ENCODE assay signal across 24 cellular contexts in the genomic region with DNA sequence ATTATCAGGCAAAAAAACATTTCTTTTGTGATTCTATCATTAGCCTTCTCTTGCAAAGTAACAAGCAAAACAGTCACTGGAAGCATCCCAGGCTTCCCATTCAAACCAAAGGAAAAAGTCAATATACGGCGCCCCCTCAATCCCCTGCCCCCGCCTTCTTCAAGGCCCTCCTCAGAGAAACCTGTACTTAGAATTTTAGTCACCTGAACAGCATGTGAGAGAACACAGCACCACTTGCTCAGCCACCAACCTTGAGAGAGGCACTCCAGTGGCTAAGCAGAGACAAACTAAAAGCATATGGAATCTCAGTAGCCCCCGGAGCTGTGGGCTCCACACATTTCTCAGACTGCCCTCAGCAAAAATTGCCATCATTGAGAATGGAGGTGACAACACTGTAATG. TPM values are rescaled to one million over a fixed set of nuclear protein-coding genes. Genes with fewer than 3 reads are reported as not detected.
DNase-seq lines count a peak whose midpoint lies in the region; ATAC-seq and TF ChIP-seq lines count a peak whose summit lies in the region.
"Had no signal": no experiment of that assay in that cellular context is flagged by ENCODE, and none has a peak within 500 bp of the region (broad histone marks: within the 10 kb centered on the region; RNA-seq: fewer than 3 reads in every experiment).

No MANE protein-coding gene starts in this region.

- peaks cover 12% of the 10 kb centered on the region for H3K36me3 Mint-ChIP-seq in activated CD4-positive, alpha-beta memory T cell treated with anti-CD3 and anti-CD28 coated beads for 36 hours
- H3K36me3 Mint-ChIP-seq in activated CD4-positive, alpha-beta memory T cell treated with anti-CD3 and anti-CD28 coated beads, Interleukin-2, amount 10 ng/mL, durations not matched to agents 7 days and 5 days (ENCODE audit: low read depth) = peaks cover 12% of the 10 kb centered on the region
- H3K36me3 Mint-ChIP-seq in activated T-helper 17 cell treated with anti-CD3 and anti-CD28 coated beads, Interleukin-2, amount 50 U/mL, for 72 hours (ENCODE audit: low read depth) = peaks cover 90% of the 10 kb centered on the region
- peaks cover 11 to 95% (median 22%) of the 10 kb centered on the region in 3 donors for H3K36me3 Mint-ChIP-seq in naive thymus-derived CD8-positive, alpha-beta T cell
- H3K36me3 Mint-ChIP-seq: immature natural killer cell had no signal

- no peaks in the 10 kb centered on the region for H3K27me3 Mint-ChIP-seq in activated CD4-positive, alpha-beta memory T cell treated with anti-CD3 and anti-CD28 coated beads for 36 hours
- H3K27me3 Mint-ChIP-seq in activated CD4-positive, alpha-beta memory T cell treated with anti-CD3 and anti-CD28 coated beads, Interleukin-2, amount 10 ng/mL, durations not matched to agents 7 days and 5 days = no peaks in the 10 kb centered on the region
- no peaks in the 10 kb centered on the region for H3K27me3 Mint-ChIP-seq in activated T-helper 17 cell treated with anti-CD3 and anti-CD28 coated beads, Interleukin-2, amount 50 U/mL, for 72 hours
- H3K27me3 Mint-ChIP-seq in naive thymus-derived CD8-positive, alpha-beta T cell = no peaks in the 10 kb centered on the region

- H3K9me3 Mint-ChIP-seq in activated CD4-positive, alpha-beta memory T cell treated with anti-CD3 and anti-CD28 coated beads for 36 hours = no peaks in the 10 kb centered on the region
- H3K9me3 Mint-ChIP-seq in activated CD4-positive, alpha-beta memory T cell treated with anti-CD3 and anti-CD28 coated beads, Interleukin-2, amount 10 ng/mL, durations not matched to agents 7 days and 5 days = no peaks in the 10 kb centered on the region
- no peaks in the 10 kb centered on the region for H3K9me3 Mint-ChIP-seq in activated T-helper 17 cell treated with anti-CD3 and anti-CD28 coated beads, Interleukin-2, amount 50 U/mL, for 72 hours
- H3K9me3 Mint-ChIP-seq in naive thymus-derived CD8-positive, alpha-beta T cell = no peaks in the 10 kb centered on the region
- H3K9me3 Mint-ChIP-seq: immature natural killer cell had no signal

- CTCF ChIA-PET in activated CD4-positive, alpha-beta memory T cell treated with anti-CD3 and anti-CD28 coated beads for 36 hours (lab: Charles Lee) = interaction anchor here (0.8 to 1.0 kb wide), 3 partner anchors 11 to 125 kb away, joined by 3 to 4 read pairs (median 3); no protein-coding TSS in a partner anchor
- CTCF ChIA-PET in activated CD4-positive, alpha-beta memory T cell treated with anti-CD3 and anti-CD28 coated beads, Interleukin-2, amount 10 ng/mL, durations not matched to agents 7 days and 5 days (lab: Charles Lee) = no interaction called here

- H3K4me2 ChIP-seq in DND-41 (ENCODE audit: insufficient read depth, low read length) (peak overlapping the region; percentile 38), hepatocyte (no peak overlapping the region)

- no peaks in the 10 kb centered on the region for H3K9me3 ChIP-seq in DND-41 (ENCODE audit: insufficient read depth, low read length, severe bottlenecking)
- H3K9me3 ChIP-seq in hepatocyte (ENCODE audit: low read depth) = no peaks in the 10 kb centered on the region
- H3K9me3 ChIP-seq: pancreas, vagina had no signal

- H3K27ac ChIP-seq in DND-41 (ENCODE audit: low read length) = peak overlapping the region; percentile 15; the same call in 1 of the 2 replicates
- no peak overlapping the region for H3K27ac ChIP-seq in hepatocyte
- H3K27ac ChIP-seq: pancreas, vagina had no signal

- H3K36me3 ChIP-seq in DND-41 (ENCODE audit: insufficient read depth, low read length) (peaks cover 97% of the 10 kb centered on the region), hepatocyte (replicated peaks; ENCODE audit: insufficient read depth, low read depth) (no peaks in the 10 kb centered on the region)
- H3K36me3 ChIP-seq: pancreas, vagina had no signal

- H3K27me3 ChIP-seq in DND-41 (ENCODE audit: insufficient read depth, low read length, poor library complexity) (no peaks in the 10 kb centered on the region), hepatocyte (no peaks in the 10 kb centered on the region)
- H3K27me3 ChIP-seq: pancreas, vagina had no signal

- H3K4me3 Mint-ChIP-seq in activated CD4-positive, alpha-beta memory T cell treated with anti-CD3 and anti-CD28 coated beads for 36 hours = peak overlapping the region; percentile 2
- no peak overlapping the region for H3K4me3 Mint-ChIP-seq in activated CD4-positive, alpha-beta memory T cell treated with anti-CD3 and anti-CD28 coated beads, Interleukin-2, amount 10 ng/mL, durations not matched to agents 7 days and 5 days
- H3K4me3 Mint-ChIP-seq in activated T-helper 17 cell treated with anti-CD3 and anti-CD28 coated beads, Interleukin-2, amount 50 U/mL, for 72 hours = peak overlapping the region; percentile 76
- H3K4me3 Mint-ChIP-seq in naive thymus-derived CD8-positive, alpha-beta T cell = peak overlapping the region; percentile 68 to 87 (median 80)
- H3K4me3 Mint-ChIP-seq: immature natural killer cell had no signal

- TF ChIP-seq CTCF in DND-41 (IDR thresholded peaks at IDR 0.05; ENCODE audit: borderline replicate concordance, extremely low read depth, low read length, poor library complexity, severe bottlenecking) = no peak
- no peak for TF ChIP-seq CTCF in hepatocyte (IDR thresholded peaks at IDR 0.05; ENCODE audit: poor library complexity)

- 65% methylated on average over 4 of the region's 4 CpGs for WGBS in hepatocyte (ENCODE audit: low lambda C conversion rate, missing lambda C conversion rate)

- H3K9me2 ChIP-seq in hepatocyte (replicated peaks; ENCODE audit: insufficient read depth) = no peaks in the 10 kb centered on the region

- H3K79me2 ChIP-seq in DND-41 (ENCODE audit: insufficient read depth, low read length) (peaks cover 100% of the 10 kb centered on the region), hepatocyte (no peaks in the 10 kb centered on the region)

- no peak overlapping the region for H3K9ac ChIP-seq in DND-41 (ENCODE audit: low read depth, low read length)

- peaks cover 97% of the 10 kb centered on the region for H3K4me1 Mint-ChIP-seq in activated CD4-positive, alpha-beta memory T cell treated with anti-CD3 and anti-CD28 coated beads for 36 hours (ENCODE audit: low read depth)
- peaks cover 81% of the 10 kb centered on the region for H3K4me1 Mint-ChIP-seq in activated CD4-positive, alpha-beta memory T cell treated with anti-CD3 and anti-CD28 coated beads, Interleukin-2, amount 10 ng/mL, durations not matched to agents 7 days and 5 days
- peaks cover 57% of the 10 kb centered on the region for H3K4me1 Mint-ChIP-seq in activated T-helper 17 cell treated with anti-CD3 and anti-CD28 coated beads, Interleukin-2, amount 50 U/mL, for 72 hours
- H3K4me1 Mint-ChIP-seq in naive thymus-derived CD8-positive, alpha-beta T cell = peaks cover 54 to 100% (median 96%) of the 10 kb centered on the region in 4 donors

- H4K20me1 ChIP-seq in DND-41 (ENCODE audit: insufficient read depth, low read length) (peaks cover 95% of the 10 kb centered on the region), hepatocyte (ENCODE audit: insufficient read depth, poor library complexity, severe bottlenecking) (no peaks in the 10 kb centered on the region)

- H2AFZ ChIP-seq in DND-41 (ENCODE audit: low read depth, low read length) = no peak overlapping the region
- H2AFZ ChIP-seq in hepatocyte = no peak overlapping the region

- no peak; the same call in 2 of the 3 replicates for ATAC-seq in DND-41 (ENCODE audit: insufficient read depth, low read depth)
- no peak for ATAC-seq in activated T-helper 17 cell treated with anti-CD3 and anti-CD28 coated beads, Interleukin-2, amount 50 U/mL, for 72 hours (replicated peaks)
- ATAC-seq in naive thymus-derived CD8-positive, alpha-beta T cell = peak in 1 of 2 donors; percentile 11
- ATAC-seq: HepG2, left ventricle myocardium superior, pancreas had no signal

- peak overlapping the region; percentile 78 for H3K27ac Mint-ChIP-seq in activated CD4-positive, alpha-beta memory T cell treated with anti-CD3 and anti-CD28 coated beads for 36 hours
- H3K27ac Mint-ChIP-seq in activated CD4-positive, alpha-beta memory T cell treated with anti-CD3 and anti-CD28 coated beads, Interleukin-2, amount 10 ng/mL, durations not matched to agents 7 days and 5 days = no peak overlapping the region
- H3K27ac Mint-ChIP-seq in activated T-helper 17 cell treated with anti-CD3 and anti-CD28 coated beads, Interleukin-2, amount 50 U/mL, for 72 hours = peak overlapping the region; percentile 72
- H3K27ac Mint-ChIP-seq in naive thymus-derived CD8-positive, alpha-beta T cell = peak overlapping the region; percentile 85 to 97 (median 92)
- H3K27ac Mint-ChIP-seq: immature natural killer cell had no signal

- intact Hi-C loops in activated CD4-positive, alpha-beta memory T cell treated with anti-CD3 and anti-CD28 coated beads for 36 hours (cut with micrococcal nuclease) = loop anchor here (1.0 kb wide), 1 partner anchor 23 kb away; no protein-coding TSS in a partner anchor

- no peak overlapping the region for H3K4me3 ChIP-seq in DND-41 (ENCODE audit: low read depth in 1 of 2, low read length in 2 of 2)
- no peak overlapping the region for H3K4me3 ChIP-seq in hepatocyte
- H3K4me3 ChIP-seq: pancreas, vagina had no signal

- peaks cover 82% of the 10 kb centered on the region for H3K4me1 ChIP-seq in DND-41 (ENCODE audit: insufficient read depth, low read length)
- H3K4me1 ChIP-seq in hepatocyte (ENCODE audit: insufficient read depth) = no peaks in the 10 kb centered on the region
- H3K4me1 ChIP-seq: pancreas, vagina had no signal

- no peak for DNase-seq in activated CD4-positive, alpha-beta memory T cell treated with anti-CD3 and anti-CD28 coated beads for 36 hours
- DNase-seq in activated CD4-positive, alpha-beta memory T cell treated with anti-CD3 and anti-CD28 coated beads, Interleukin-2, amount 10 ng/mL, durations not matched to agents 7 days and 5 days = no peak
- DNase-seq in DND-41 = no peak
- no peak for DNase-seq in naive thymus-derived CD8-positive, alpha-beta T cell
- DNase-seq in stimulated activated CD4-positive, alpha-beta T cell treated with anti-CD3 and anti-CD28 coated beads, Interleukin-2, amount 100 ng/mL, for 24 hours = no peak
- DNase-seq in hepatocyte (ENCODE audit: low spot score) = no peak
- no peak for DNase-seq in cerebellar cortex (ENCODE audit: low spot score)
- DNase-seq: activated CD4-positive, CD25-positive, alpha-beta regulatory T cell; activated CD8-positive, alpha-beta memory T cell treated with anti-CD3 and anti-CD28 coated beads, Interleukin-2, amount 50 U/mL, for 48 hours; amniotic stem cell; caudate nucleus; COR-L47; effector CD8-positive, alpha-beta T cell; glutamatergic neuron; GOT3; immature natural killer cell; left ventricle myocardium superior; NCI-H1694; NCI-H446 treated with DMSO at 0.1 percent for 48 hours; pancreas; stimulated activated CD4-positive, alpha-beta T cell treated with anti-CD3 and anti-CD28 coated beads, Interleukin-1b, Interleukin-23, amount 100 ng/mL, for 48 hours had no signal

- POLR2A ChIA-PET in activated CD4-positive, alpha-beta memory T cell treated with anti-CD3 and anti-CD28 coated beads for 36 hours (lab: Charles Lee) = no interaction called here
- POLR2A ChIA-PET in activated CD4-positive, alpha-beta memory T cell treated with anti-CD3 and anti-CD28 coated beads, Interleukin-2, amount 10 ng/mL, durations not matched to agents 7 days and 5 days (lab: Charles Lee) = no interaction called here
- POLR2A ChIA-PET in naive thymus-derived CD8-positive, alpha-beta T cell (lab: Charles Lee) = interaction anchor here (0.5 to 2.7 kb wide), 5 partner anchors 16 to 51 kb away, joined by 3 to 12 read pairs (median 4); no protein-coding TSS in a partner anchor

RNA-seq across cellular contexts. Expression of a gene that starts 25.2 kb away (rescaled TPM):
- 100 to 1,000 TPM; 111 to 122 TPM for total RNA-seq in activated CD4-positive, alpha-beta memory T cell treated with anti-CD3 and anti-CD28 coated beads for 36 hours
- total RNA-seq in activated CD4-positive, alpha-beta memory T cell treated with anti-CD3 and anti-CD28 coated beads, Interleukin-2, amount 10 ng/mL, durations not matched to agents 7 days and 5 days = 10 to 100 TPM; 67.4 to 68.2 TPM
- total RNA-seq in activated T-helper 17 cell treated with anti-CD3 and anti-CD28 coated beads, Interleukin-2, amount 50 U/mL, for 72 hours = 10 to 100 TPM; 73.4 to 93.4 TPM
- 100 to 1,000 TPM; 828 to 859 TPM for total RNA-seq in naive thymus-derived CD8-positive, alpha-beta T cell
- 100 to 1,000 TPM; 400 to 836 (median 554) TPM for polyA plus RNA-seq in naive thymus-derived CD8-positive, alpha-beta T cell
- 7.5 and 8.6 TPM in 2 replicates for total RNA-seq in hepatocyte
- polyA plus RNA-seq in hepatocyte = 7.6 and 10.4 TPM in 2 replicates

Comparison
In these comparisons a context has a peak if more than half of its experiments do, and no peak if none do; other contexts are left out.
1. RNA of a gene that starts 25.2 kb away (total RNA-seq): 828 to 859 TPM in naive thymus-derived CD8-positive, alpha-beta T cell; 111 to 122 TPM in activated CD4-positive, alpha-beta memory T cell treated with anti-CD3 and anti-CD28 coated beads for 36 hours, 73.4 to 93.4 TPM in activated T-helper 17 cell treated with anti-CD3 and anti-CD28 coated beads, Interleukin-2, amount 50 U/mL, for 72 hours, 67.4 to 68.2 TPM in activated CD4-positive, alpha-beta memory T cell treated with anti-CD3 and anti-CD28 coated beads, Interleukin-2, amount 10 ng/mL, durations not matched to agents 7 days and 5 days and 7.5 to 8.6 TPM in hepatocyte; every median in the first group is over 4 times any median in the second.